In genomic region chr11:60780065-60780464, GRCh38 we compare ENCODE assay signal across 32 cellular contexts. TPM values are rescaled to one million over a fixed set of nuclear protein-coding genes. Genes with fewer than 3 reads are reported as not detected.
"Had no signal": no experiment of that assay in that cellular context is flagged by ENCODE, and none has a peak within 500 bp of the region (broad histone marks: within the 10 kb centered on the region; RNA-seq: fewer than 3 reads in every experiment).

No MANE protein-coding gene starts in this region.

- H3K27ac Mint-ChIP-seq: activated CD4-positive, alpha-beta T cell treated with anti-CD3 and anti-CD28 coated beads for 36 hours; activated CD4-positive, alpha-beta T cell treated with anti-CD3 and anti-CD28 coated beads, Interleukin-2, amount 10 ng/mL, durations not matched to agents 24 days and 14 days; activated CD8-positive, alpha-beta T cell treated with anti-CD3 and anti-CD28 coated beads for 36 hours; activated naive CD8-positive, alpha-beta T cell; activated T-helper 17 cell treated with anti-CD3 and anti-CD28 coated beads, Interleukin-2, amount 50 U/mL, for 72 hours had no signal

- H3K27me3 ChIP-seq: brain microvascular endothelial cell, colonic mucosa, esophagus muscularis mucosa, gastrocnemius medialis, heart left ventricle had no signal

- H3K27ac ChIP-seq: brain microvascular endothelial cell, colonic mucosa, esophagus muscularis mucosa, foreskin keratinocyte, gastrocnemius medialis, heart left ventricle had no signal

- H3K4me3 ChIP-seq: colonic mucosa, esophagus muscularis mucosa, gastrocnemius medialis, heart left ventricle had no signal

- H3K36me3 Mint-ChIP-seq: activated naive CD8-positive, alpha-beta T cell had no signal

- H3K9me3 ChIP-seq: colonic mucosa, esophagus muscularis mucosa, gastrocnemius medialis had no signal

- DNase-seq: activated CD4-positive, alpha-beta T cell treated with anti-CD3 and anti-CD28 coated beads for 36 hours; activated CD4-positive, alpha-beta T cell treated with anti-CD3 and anti-CD28 coated beads, Interleukin-2, amount 10 ng/mL, durations not matched to agents 24 days and 14 days; activated CD4-positive, alpha-beta T cell treated with anti-CD3 and anti-CD28 coated beads, Interleukin-2, amount 50 U/mL, for 4 hours; activated CD4-positive, CD25-positive, alpha-beta regulatory T cell; activated CD4-positive, CD25-positive, alpha-beta regulatory T cell treated with anti-CD3 and anti-CD28 coated beads, Interleukin-2, amount 50 U/mL, for 72 hours; activated CD8-positive, alpha-beta memory T cell treated with anti-CD3 and anti-CD28 coated beads for 24 hours; activated CD8-positive, alpha-beta T cell treated with anti-CD3 and anti-CD28 coated beads for 36 hours; activated gamma-delta T cell; activated naive CD4-positive, alpha-beta T cell; activated naive CD4-positive, alpha-beta T cell treated with anti-CD3 and anti-CD28 coated beads, Interleukin-2, amount 50 U/mL, for 16 hours; activated T-cell treated with anti-CD3 and anti-CD28 coated beads, Interleukin-2, amount 50 U/mL, for 4 hours; amniotic stem cell; anterior cingulate cortex; brain microvascular endothelial cell; caudate nucleus; colonic mucosa; effector CD8-positive, alpha-beta T cell; foreskin keratinocyte; gastrocnemius medialis; glutamatergic neuron; heart left ventricle; T-helper 2 cell had no signal

- H3K9me3 Mint-ChIP-seq: activated CD4-positive, alpha-beta T cell treated with anti-CD3 and anti-CD28 coated beads, Interleukin-2, amount 10 ng/mL, durations not matched to agents 24 days and 14 days; activated CD8-positive, alpha-beta T cell treated with anti-CD3 and anti-CD28 coated beads for 36 hours; activated T-cell treated with anti-CD3 and anti-CD28 coated beads, Interleukin-2, amount 50 U/mL, for 4 hours; activated T-helper 17 cell treated with anti-CD3 and anti-CD28 coated beads, Interleukin-2, amount 50 U/mL, for 72 hours had no signal

- H3K4me3 Mint-ChIP-seq: activated CD4-positive, alpha-beta T cell treated with anti-CD3 and anti-CD28 coated beads for 36 hours; activated CD4-positive, alpha-beta T cell treated with anti-CD3 and anti-CD28 coated beads, Interleukin-2, amount 10 ng/mL, durations not matched to agents 24 days and 14 days; activated CD8-positive, alpha-beta T cell treated with anti-CD3 and anti-CD28 coated beads for 36 hours; activated naive CD8-positive, alpha-beta T cell; activated T-cell treated with anti-CD3 and anti-CD28 coated beads, Interleukin-2, amount 50 U/mL, for 4 hours; activated T-helper 17 cell treated with anti-CD3 and anti-CD28 coated beads, Interleukin-2, amount 50 U/mL, for 72 hours had no signal

- ATAC-seq: activated CD4-positive, alpha-beta T cell treated with anti-CD3 and anti-CD28 coated beads for 36 hours; activated CD8-positive, alpha-beta T cell treated with anti-CD3 and anti-CD28 coated beads for 36 hours; activated T-cell treated with anti-CD3 and anti-CD28 coated beads, Interleukin-2, amount 50 U/mL, for 4 hours; activated T-helper 17 cell treated with anti-CD3 and anti-CD28 coated beads, Interleukin-2, amount 50 U/mL, for 72 hours; foreskin keratinocyte; gastrocnemius medialis; heart left ventricle had no signal

- H3K4me1 ChIP-seq: colonic mucosa, foreskin keratinocyte, gastrocnemius medialis had no signal

- H3K36me3 ChIP-seq: brain microvascular endothelial cell, colonic mucosa, esophagus muscularis mucosa, gastrocnemius medialis, heart left ventricle had no signal

- H3K27me3 Mint-ChIP-seq: activated CD4-positive, alpha-beta T cell treated with anti-CD3 and anti-CD28 coated beads for 36 hours; activated CD8-positive, alpha-beta T cell treated with anti-CD3 and anti-CD28 coated beads for 36 hours; activated naive CD8-positive, alpha-beta T cell; activated T-helper 17 cell treated with anti-CD3 and anti-CD28 coated beads, Interleukin-2, amount 50 U/mL, for 72 hours had no signal

RNA-seq across cellular contexts. Expression of gene MS4A10, which starts 5.1 kb away (rescaled TPM):
- total RNA-seq: activated CD4-positive, alpha-beta T cell treated with anti-CD3 and anti-CD28 coated beads for 36 hours; activated CD4-positive, alpha-beta T cell treated with anti-CD3 and anti-CD28 coated beads, Interleukin-2, amount 10 ng/mL, durations not matched to agents 24 days and 14 days; activated CD8-positive, alpha-beta T cell treated with anti-CD3 and anti-CD28 coated beads for 36 hours; activated T-cell treated with anti-CD3 and anti-CD28 coated beads, Interleukin-2, amount 50 U/mL, for 4 hours; activated T-helper 17 cell treated with anti-CD3 and anti-CD28 coated beads, Interleukin-2, amount 50 U/mL, for 72 hours; astrocyte; bronchial epithelial cell; dermis microvascular lymphatic vessel endothelial cell; endothelial cell of umbilical vein; epithelial cell of proximal tubule; esophagus muscularis mucosa; foreskin keratinocyte; gastrocnemius medialis; heart left ventricle; T-helper 1 cell treated with Interleukin-12 subunit alpha and Interleukin-12 subunit beta and Interleukin-4 antibody, amounts not matched to agents 30 ng/mL and 1 ng/mL, for 36 hours had no signal
- polyA plus RNA-seq: endothelial cell of umbilical vein, foreskin keratinocyte, heart left ventricle had no signal

RNA-seq across cellular contexts. Expression of gene MS4A15, which starts 23.4 kb away (rescaled TPM):
- total RNA-seq: activated CD4-positive, alpha-beta T cell treated with anti-CD3 and anti-CD28 coated beads for 36 hours; activated CD4-positive, alpha-beta T cell treated with anti-CD3 and anti-CD28 coated beads, Interleukin-2, amount 10 ng/mL, durations not matched to agents 24 days and 14 days; activated CD8-positive, alpha-beta T cell treated with anti-CD3 and anti-CD28 coated beads for 36 hours; activated T-cell treated with anti-CD3 and anti-CD28 coated beads, Interleukin-2, amount 50 U/mL, for 4 hours; activated T-helper 17 cell treated with anti-CD3 and anti-CD28 coated beads, Interleukin-2, amount 50 U/mL, for 72 hours; astrocyte; bronchial epithelial cell; endothelial cell of umbilical vein; epithelial cell of proximal tubule; foreskin keratinocyte; gastrocnemius medialis; heart left ventricle; T-helper 1 cell treated with Interleukin-12 subunit alpha and Interleukin-12 subunit beta and Interleukin-4 antibody, amounts not matched to agents 30 ng/mL and 1 ng/mL, for 36 hours had no signal
- polyA plus RNA-seq: endothelial cell of umbilical vein, foreskin keratinocyte, heart left ventricle had no signal

RNA-seq across cellular contexts. Expression of gene MS4A18, which starts 55.5 kb away (rescaled TPM):
- total RNA-seq: activated CD4-positive, alpha-beta T cell treated with anti-CD3 and anti-CD28 coated beads for 36 hours; activated CD4-positive, alpha-beta T cell treated with anti-CD3 and anti-CD28 coated beads, Interleukin-2, amount 10 ng/mL, durations not matched to agents 24 days and 14 days; activated CD8-positive, alpha-beta T cell treated with anti-CD3 and anti-CD28 coated beads for 36 hours; activated T-cell treated with anti-CD3 and anti-CD28 coated beads, Interleukin-2, amount 50 U/mL, for 4 hours; activated T-helper 17 cell treated with anti-CD3 and anti-CD28 coated beads, Interleukin-2, amount 50 U/mL, for 72 hours; astrocyte; bronchial epithelial cell; colonic mucosa; dermis microvascular lymphatic vessel endothelial cell; endothelial cell of umbilical vein; epithelial cell of proximal tubule; esophagus muscularis mucosa; foreskin keratinocyte; gastrocnemius medialis; heart left ventricle; T-helper 1 cell treated with Interleukin-12 subunit alpha and Interleukin-12 subunit beta and Interleukin-4 antibody, amounts not matched to agents 30 ng/mL and 1 ng/mL, for 36 hours had no signal
- polyA plus RNA-seq: adipose tissue, endothelial cell of umbilical vein, foreskin keratinocyte, heart left ventricle had no signal
